Comparison of ENCODE assay signal across 15 cellular contexts in the genomic region with DNA sequence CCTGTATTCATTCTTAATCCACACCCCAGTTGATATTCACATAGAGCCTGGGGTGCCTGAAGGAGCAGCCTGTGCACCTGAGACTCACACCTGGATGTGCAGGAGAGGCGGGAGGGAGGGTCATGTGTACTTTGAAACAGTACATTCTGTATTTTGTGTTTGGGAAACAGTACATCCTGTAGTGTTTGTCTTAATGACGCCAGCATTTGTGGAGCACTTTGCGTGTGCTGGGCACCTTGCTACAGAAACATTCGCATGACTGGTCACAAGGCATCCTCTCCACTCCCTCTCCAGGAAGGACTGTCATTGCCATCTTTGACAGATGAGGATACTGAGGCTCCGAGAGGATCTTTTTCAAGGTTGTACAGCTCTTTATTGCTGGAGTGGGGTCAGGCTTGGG.
DNase-seq lines count a peak whose midpoint lies in the region; ATAC-seq, FAIRE-seq and TF ChIP-seq lines count a peak whose summit lies in the region.
"Had no signal": no experiment of that assay in that cellular context is flagged by ENCODE, and none has a peak within 500 bp of the region (broad histone marks: within the 10 kb centered on the region; RNA-seq: fewer than 3 reads in every experiment).

No MANE protein-coding gene starts in this region.

- no peaks in the 10 kb centered on the region for H3K9me3 Mint-ChIP-seq in nephron progenitor cell
- no peaks in the 10 kb centered on the region for H3K9me3 Mint-ChIP-seq in activated CD4-positive, alpha-beta T cell treated with anti-CD3 and anti-CD28 coated beads for 36 hours (ENCODE audit: low read depth)

- H3K27ac Mint-ChIP-seq in nephron progenitor cell = peak overlapping the region; percentile 57
- no peak overlapping the region for H3K27ac Mint-ChIP-seq in activated CD4-positive, alpha-beta T cell treated with anti-CD3 and anti-CD28 coated beads for 36 hours

- TF ChIP-seq CTCF in C4-2B (conservative IDR thresholded peaks at IDR 0.05) (no peak), LNCaP clone FGC (IDR thresholded peaks at IDR 0.05; ENCODE audit: control insufficient read depth, extremely low read depth, insufficient read depth) (no peak), bronchial epithelial cell (IDR thresholded peaks at IDR 0.05; ENCODE audit: insufficient read depth, low read length, severe bottlenecking) (no peak), nephron progenitor cell (IDR thresholded peaks at IDR 0.05) (no peak)

- peaks cover 15% of the 10 kb centered on the region for H3K36me3 Mint-ChIP-seq in nephron progenitor cell (ENCODE audit: low read depth)
- H3K36me3 Mint-ChIP-seq in activated CD4-positive, alpha-beta T cell treated with anti-CD3 and anti-CD28 coated beads for 36 hours (ENCODE audit: low read depth) = no peaks in the 10 kb centered on the region

- DNase-seq in LNCaP clone FGC (ENCODE audit: low read depth) (peak; percentile 95), bronchial epithelial cell (ENCODE audit: low read depth) (no peak), nephron progenitor cell (no peak), middle frontal gyrus (ENCODE audit: extremely low spot score, low spot score) (no peak)
- no peak for DNase-seq in activated CD4-positive, alpha-beta T cell treated with anti-CD3 and anti-CD28 coated beads for 36 hours
- no peak for DNase-seq in activated CD4-positive, alpha-beta T cell treated with anti-CD3 and anti-CD28 coated beads for 1 hour
- DNase-seq: activated gamma-delta T cell, AML-193, amygdala, NCI-H2107, sigmoid colon, substantia nigra, T-helper 2 cell had no signal

- no peaks in the 10 kb centered on the region for H3K27me3 Mint-ChIP-seq in nephron progenitor cell (ENCODE audit: low read depth, poor library complexity)
- peaks cover 3% of the 10 kb centered on the region for H3K27me3 Mint-ChIP-seq in activated CD4-positive, alpha-beta T cell treated with anti-CD3 and anti-CD28 coated beads for 36 hours

- CTCF ChIA-PET in activated CD4-positive, alpha-beta T cell treated with anti-CD3 and anti-CD28 coated beads for 36 hours (lab: Charles Lee) = interaction anchor here (1.5 kb wide), 1 partner anchor 22 kb away, joined by 3 read pairs; no protein-coding TSS in a partner anchor

- ATAC-seq in activated CD4-positive, alpha-beta T cell treated with anti-CD3 and anti-CD28 coated beads for 36 hours = no peak
- ATAC-seq in GM18909 (IDR thresholded peaks at IDR 0.05; ENCODE audit: poor library complexity, unreplicated experiment) = no peak

- peak overlapping the region; percentile 75 for H3K27ac ChIP-seq in C4-2B

- peak overlapping the region; percentile 27 for H3K4me3 ChIP-seq in LNCaP clone FGC (ENCODE audit: low read depth, low read length)
- H3K4me3 ChIP-seq in bronchial epithelial cell (ENCODE audit: low read depth, low read length) = no peak overlapping the region
- H3K4me3 ChIP-seq: sigmoid colon had no signal

- FAIRE-seq in bronchial epithelial cell (lab: Jason Lieb, UNC) = peak; percentile 36

- POLR2A ChIA-PET in activated CD4-positive, alpha-beta T cell treated with anti-CD3 and anti-CD28 coated beads for 36 hours (lab: Charles Lee) = no interaction called here

- H3K27me3 ChIP-seq in bronchial epithelial cell (ENCODE audit: control insufficient read depth, insufficient read depth, low read length) = no peaks in the 10 kb centered on the region
- H3K27me3 ChIP-seq: sigmoid colon had no signal

- H3K4me1 Mint-ChIP-seq in nephron progenitor cell = peaks cover 49% of the 10 kb centered on the region
- no peaks in the 10 kb centered on the region for H3K4me1 Mint-ChIP-seq in activated CD4-positive, alpha-beta T cell treated with anti-CD3 and anti-CD28 coated beads for 36 hours

- peaks cover 10% of the 10 kb centered on the region for H3K36me3 ChIP-seq in bronchial epithelial cell (ENCODE audit: control insufficient read depth, insufficient read depth, low read length)

- H3K4me3 Mint-ChIP-seq in nephron progenitor cell = no peak overlapping the region
- H3K4me3 Mint-ChIP-seq in activated CD4-positive, alpha-beta T cell treated with anti-CD3 and anti-CD28 coated beads for 36 hours = no peak overlapping the region

- intact Hi-C loops in activated CD4-positive, alpha-beta T cell treated with anti-CD3 and anti-CD28 coated beads for 36 hours (cut with DNase I, micrococcal nuclease) = no loop called here
